Comparison of ENCODE assay signal across 1 cellular context in genomic region chr4:149211961-149212360, GRCh38.
TF ChIP-seq lines count a peak whose summit lies in the region.

No MANE protein-coding gene starts in this region.

TF ChIP-seq in IMR-90, 13 proteins besides CTCF, POLR2A, EP300 and RAD21 (continued from another document):
- TF ChIP-seq MXI1 (IDR thresholded peaks at IDR 0.05; ENCODE audit: borderline replicate concordance, low read depth, low read length) (no peak), USF2 (IDR thresholded peaks at IDR 0.05; ENCODE audit: low read depth, low read length) (no peak), CEBPB (IDR thresholded peaks at IDR 0.05; ENCODE audit: low read depth, low read length) (no peak), SMC3 (IDR thresholded peaks at IDR 0.05; ENCODE audit: low read depth, low read length) (no peak), RFX5 (IDR thresholded peaks at IDR 0.05; ENCODE audit: low read depth, low read length) (no peak)
